8 cellular contexts compared by ENCODE assay signal in the genomic region with DNA sequence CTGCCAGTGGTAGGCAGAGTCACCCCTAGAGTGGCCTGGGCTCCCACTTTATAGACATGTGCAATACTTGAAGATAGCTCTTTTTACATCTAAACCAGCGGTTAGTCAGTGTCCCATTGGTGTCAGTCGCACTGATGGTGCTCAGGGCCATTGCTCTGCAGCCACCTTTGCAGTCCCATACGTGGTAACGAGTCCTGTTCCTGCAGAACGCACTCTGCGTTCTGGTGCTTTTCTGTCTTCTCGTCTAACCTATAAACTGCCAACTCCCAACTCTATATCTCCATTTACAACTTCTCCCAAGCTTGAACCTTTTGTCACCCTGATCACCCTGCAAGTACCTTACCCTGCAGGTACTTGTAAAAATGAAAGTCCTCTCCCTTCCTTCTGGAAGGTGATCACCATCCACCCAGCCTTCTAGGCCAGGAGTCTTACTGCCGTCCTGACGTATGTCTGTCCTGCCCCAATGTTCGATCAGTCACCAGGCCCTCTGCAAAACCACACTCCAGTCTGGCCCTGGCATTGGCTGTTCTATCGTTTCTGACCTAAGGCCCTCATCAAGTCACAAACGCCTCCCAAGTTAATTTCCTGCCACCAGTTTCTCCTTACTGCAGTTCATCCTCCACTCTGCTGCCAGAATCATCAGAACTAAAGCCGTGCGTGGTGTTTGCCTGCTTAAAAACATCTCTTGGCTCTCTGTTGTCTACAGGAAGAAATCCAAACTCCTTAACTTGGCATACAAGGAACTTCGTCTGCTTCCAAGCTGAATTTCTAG. TPM values are rescaled to one million over a fixed set of nuclear protein-coding genes. Genes with fewer than 3 reads are reported as not detected.
DNase-seq lines count a peak whose midpoint lies in the region; ATAC-seq, FAIRE-seq and TF ChIP-seq lines count a peak whose summit lies in the region.
"Had no signal": no experiment of that assay in that cellular context is flagged by ENCODE, and none has a peak within 500 bp of the region (broad histone marks: within the 10 kb centered on the region; RNA-seq: fewer than 3 reads in every experiment).

No MANE protein-coding gene starts in this region.

- H3K4me2 ChIP-seq in Loucy (ENCODE audit: low read depth, low read length, poor library complexity, severe bottlenecking) (peak overlapping the region; percentile 92), HepG2 (ENCODE audit: low read depth, low read length) (no peak overlapping the region)

- peaks cover 76% of the 10 kb centered on the region for H3K4me1 Mint-ChIP-seq in activated naive CD8-positive, alpha-beta T cell treated with anti-CD3 and anti-CD28 coated beads, Interleukin-2, amount 50 U/mL, for 24 hours

- DNase-seq in activated naive CD8-positive, alpha-beta T cell treated with anti-CD3 and anti-CD28 coated beads, Interleukin-2, amount 50 U/mL, for 24 hours: no peak
- no peak for DNase-seq in HepG2 (ENCODE audit: low spot score)
- DNase-seq in suprapubic skin (ENCODE audit: low spot score in 2 of 2): no peak
- no peak for DNase-seq in NCI-H2227 treated with DMSO at 0.1 percent for 48 hours (lab: John Stamatoyannopoulos, UW)
- no peak for DNase-seq in NCI-H510A (lab: John Stamatoyannopoulos, UW)

- no peak for FAIRE-seq in HepG2 (lab: Jason Lieb, UNC)
- FAIRE-seq: endothelial cell of umbilical vein had no signal

- H3K9ac ChIP-seq in Loucy (ENCODE audit: low read depth, low read length, poor library complexity, severe bottlenecking) (peak overlapping the region; percentile 36), HepG2 (ENCODE audit: insufficient read depth, low read depth, low read length) (no peak overlapping the region)

- 90% methylated on average over 15 of the region's 15 CpGs for WGBS in HepG2 (ENCODE audit: low lambda C conversion rate)
- 44% methylated on average over 15 of the region's 15 CpGs for WGBS in suprapubic skin

- H2AFZ ChIP-seq in Loucy (ENCODE audit: low read length): no peak overlapping the region
- no peak overlapping the region for H2AFZ ChIP-seq in HepG2 (ENCODE audit: low read length)

- H3K27ac Mint-ChIP-seq in activated naive CD8-positive, alpha-beta T cell treated with anti-CD3 and anti-CD28 coated beads, Interleukin-2, amount 50 U/mL, for 24 hours: peak overlapping the region; percentile 30

- POLR2A ChIA-PET in HepG2 (lab: Yijun Ruan, JAX): interaction anchor here (1.0 kb wide), 1 partner anchor 8 kb away, joined by 3 read pairs; no protein-coding TSS in a partner anchor

- 0 out of 2 replicates have a peak, but pooled peaks cover 5% of the 10 kb centered on the region for H3F3A ChIP-seq in Loucy (ENCODE audit: low read depth)

- peak overlapping the region; percentile 5 for H3K27ac ChIP-seq in HepG2 (ENCODE audit: extremely low read length, insufficient read depth, low read length)
- H3K27ac ChIP-seq in suprapubic skin: peak overlapping the region; percentile 22

- H3K9me3 ChIP-seq in Loucy (ENCODE audit: insufficient read depth, low read depth, low read length) (no peaks in the 10 kb centered on the region), HepG2 (ENCODE audit: low read length) (no peaks in the 10 kb centered on the region), suprapubic skin (no peaks in the 10 kb centered on the region)

- H3K4me1 ChIP-seq in Loucy (ENCODE audit: insufficient read depth, low read length, poor library complexity, severe bottlenecking) (peaks cover 67% of the 10 kb centered on the region), HepG2 (ENCODE audit: insufficient read depth, low read length) (peaks cover 72% of the 10 kb centered on the region), suprapubic skin (peaks cover 54% of the 10 kb centered on the region)

- no peaks in the 10 kb centered on the region for H3K27me3 Mint-ChIP-seq in activated naive CD8-positive, alpha-beta T cell treated with anti-CD3 and anti-CD28 coated beads, Interleukin-2, amount 50 U/mL, for 24 hours

- TF ChIP-seq RAD21 in HepG2 (CRISPR knock-in tag; IDR thresholded peaks at IDR 0.05): no peak

- in situ Hi-C loops in HepG2 (cut with HindIII; ENCODE audit: extremely low pct_ligation_motif_present, low pct_unique_long_range_greater_than_20kb): no loop called here

- H3K9me2 ChIP-seq in Loucy (replicated peaks; ENCODE audit: low read depth, low read length): no peaks in the 10 kb centered on the region

- no TSS peak for BruUV-seq in HepG2 (replicated peaks; lab: Mats Ljungman, UMichigan)

- H3K4me3 ChIP-seq in Loucy (ENCODE audit: low read length, poor library complexity, severe bottlenecking): peak overlapping the region; percentile 10
- no peak overlapping the region for H3K4me3 ChIP-seq in HepG2 (replicated peaks in 1 of 3; ENCODE audit: insufficient read depth in 1 of 3, low read depth in 2 of 3, low read length in 3 of 3)
- no peak overlapping the region for H3K4me3 ChIP-seq in suprapubic skin

- no peak for TF ChIP-seq CTCF in Loucy (conservative IDR thresholded peaks at IDR 0.05; ENCODE audit: low read length)
- TF ChIP-seq CTCF in HepG2 (CRISPR knock-in tag; IDR thresholded peaks at IDR 0.05): no peak
- no peak for TF ChIP-seq CTCF in suprapubic skin (IDR thresholded peaks at IDR 0.05)

- no peak for ATAC-seq in activated naive CD8-positive, alpha-beta T cell treated with anti-CD3 and anti-CD28 coated beads, Interleukin-2, amount 50 U/mL, for 24 hours
- ATAC-seq in HepG2: no peak
- ATAC-seq in GM21723 (IDR thresholded peaks at IDR 0.05; ENCODE audit: unreplicated experiment): no peak

- H3K36me3 Mint-ChIP-seq in activated naive CD8-positive, alpha-beta T cell treated with anti-CD3 and anti-CD28 coated beads, Interleukin-2, amount 50 U/mL, for 24 hours (ENCODE audit: low read depth): peaks cover 12% of the 10 kb centered on the region

- H3K79me2 ChIP-seq in Loucy (ENCODE audit: insufficient read depth, low read length): peaks cover 100% of the 10 kb centered on the region
- H3K79me2 ChIP-seq in HepG2 (ENCODE audit: insufficient read depth, low read length): peaks cover 98% of the 10 kb centered on the region

- no peaks in the 10 kb centered on the region for H3K27me3 ChIP-seq in Loucy (ENCODE audit: insufficient read depth, low read length, poor library complexity, severe bottlenecking)
- H3K27me3 ChIP-seq in HepG2 (ENCODE audit: control insufficient read depth in 1 of 2, insufficient read depth in 2 of 2, low read length in 2 of 2): no peaks in the 10 kb centered on the region
- H3K27me3 ChIP-seq in suprapubic skin: no peaks in the 10 kb centered on the region

- TF ChIP-seq POLR2A in HepG2 (IDR thresholded peaks at IDR 0.05; ENCODE audit: insufficient read depth in 1 of 2, low read depth in 2 of 2, low read length in 2 of 2) (no peak), suprapubic skin (IDR thresholded peaks at IDR 0.05) (no peak)

- no peak for TF ChIP-seq EP300 in HepG2 (IDR thresholded peaks at IDR 0.05; ENCODE audit: low read depth in 2 of 2, low read length in 2 of 2)
- no peak for TF ChIP-seq EP300 in HepG2 (CRISPR knock-in tag; IDR thresholded peaks at IDR 0.05; ENCODE audit: borderline replicate concordance)
- TF ChIP-seq EP300 in suprapubic skin (IDR thresholded peaks at IDR 0.05): no peak

- H3K36me3 ChIP-seq in Loucy (ENCODE audit: insufficient read depth, low read length) (no peaks in the 10 kb centered on the region), HepG2 (replicated peaks in 1 of 2; ENCODE audit: control insufficient read depth in 1 of 2, insufficient read depth in 2 of 2, low read length in 2 of 2) (peaks cover 2 to 6% of the 10 kb centered on the region in 2 experiments; a peak in 2 of 5 replicates), suprapubic skin (no peaks in the 10 kb centered on the region)

- H4K20me1 ChIP-seq in Loucy (ENCODE audit: insufficient read depth, low read length, poor library complexity, severe bottlenecking) (peaks cover 82% of the 10 kb centered on the region), HepG2 (ENCODE audit: insufficient read depth, low read length) (peaks cover 87% of the 10 kb centered on the region)

- no peaks in the 10 kb centered on the region for H3K9me3 Mint-ChIP-seq in activated naive CD8-positive, alpha-beta T cell treated with anti-CD3 and anti-CD28 coated beads, Interleukin-2, amount 50 U/mL, for 24 hours

- no peak overlapping the region for H3K4me3 Mint-ChIP-seq in activated naive CD8-positive, alpha-beta T cell treated with anti-CD3 and anti-CD28 coated beads, Interleukin-2, amount 50 U/mL, for 24 hours

- CTCF ChIA-PET in HepG2 (lab: Yijun Ruan, JAX; ENCODE audit: low intra/inter-chr PET ratio, low total read pairs): no interaction called here

- intact Hi-C loops in HepG2 (cut with micrococcal nuclease; ENCODE audit: unreplicated experiment): no loop called here

TF ChIP-seq in HepG2, 621 proteins besides CTCF, POLR2A, EP300 and RAD21 (continues in another document):
- TF ChIP-seq ZNF207 (IDR thresholded peaks at IDR 0.05; ENCODE audit: borderline replicate concordance) (no peak), SP4 (CRISPR knock-in tag; IDR thresholded peaks at IDR 0.05) (0 out of 2 replicates have a peak, but pooled peaks have one; percentile 21)

RNA-seq across cellular contexts. Expression of a gene that starts 7.9 kb away (rescaled TPM):
- total RNA-seq in HepG2 (2016; rRNA removed; fragmentation: Illumina TruSeq; extraction: Trizol): 23.2 and 23.4 TPM in 2 replicates
- total RNA-seq in HepG2 (2016; cell fraction: cytosol; rRNA removed; fragmentation: Illumina TruSeq; extraction: Trizol; ENCODE audit: low read depth): 62.4 and 75.9 TPM in 2 replicates
- total RNA-seq in HepG2 (2016; cell fraction: insoluble cytoplasmic fraction; rRNA removed; fragmentation: Illumina TruSeq; extraction: Trizol): 21.2 and 23.3 TPM in 2 replicates
- 33.9 and 40.6 TPM in 2 replicates for total RNA-seq in HepG2 (2016; cell fraction: membrane; rRNA removed; fragmentation: Illumina TruSeq; extraction: Trizol)
- 50.2 and 60.1 TPM in 2 replicates for total RNA-seq in HepG2 (2016; cell fraction: nucleus; rRNA removed; fragmentation: Illumina TruSeq; extraction: Trizol)
- 6.1 and 6.2 TPM in 2 replicates for polyA plus RNA-seq in HepG2 (2011; rRNA removed)
- polyA plus RNA-seq in HepG2 (2011; cell fraction: cytosol; rRNA removed): 3.7 and 4.4 TPM in 2 replicates
- 24.2 and 27.1 TPM in 2 replicates for polyA plus RNA-seq in HepG2 (2011; cell fraction: nucleus; rRNA removed)
- 19.5 and 19.9 TPM in 2 replicates for polyA plus RNA-seq in HepG2 (2012)
- polyA plus RNA-seq in HepG2 (2016; cell fraction: cytosol; fragmentation: Illumina TruSeq; extraction: Trizol; ENCODE audit: low read depth): 0.71 and 1.1 TPM in 2 replicates
- 12.3 and 15.5 TPM in 2 replicates for polyA plus RNA-seq in HepG2 (2016; cell fraction: insoluble cytoplasmic fraction; fragmentation: Illumina TruSeq; extraction: Trizol; ENCODE audit: low read depth)
- polyA plus RNA-seq in HepG2 (2016; cell fraction: membrane; fragmentation: Illumina TruSeq; extraction: Trizol; ENCODE audit: low read depth): 1.6 and 2.2 TPM in 2 replicates
- 45.7 and 47.4 TPM in 2 replicates for polyA plus RNA-seq in HepG2 (2016; cell fraction: nucleus; fragmentation: Illumina TruSeq; extraction: Trizol; ENCODE audit: insufficient read depth, low read depth)
- 33.6 and 65.0 TPM in 2 replicates for polyA minus RNA-seq in HepG2 (2011; rRNA and poly(A)+ RNA removed; ENCODE audit: low replicate concordance)
- 27.1 and 37.4 TPM in 2 replicates for polyA minus RNA-seq in HepG2 (2011; cell fraction: cytosol; rRNA and poly(A)+ RNA removed)
- 65.6 and 67.6 TPM in 2 replicates for polyA minus RNA-seq in HepG2 (2011; cell fraction: nucleus; rRNA and poly(A)+ RNA removed)
- 100 to 1,000 TPM in 1 of 4 donors, 10 to 100 TPM in 3; 56.2 to 102 (median 62.6) TPM for total RNA-seq in suprapubic skin
